In genomic region chrX:124289443-124289842, GRCh38 we compare ENCODE assay signal across 27 cellular contexts. TPM values are rescaled to one million over a fixed set of nuclear protein-coding genes. Genes with fewer than 3 reads are reported as not detected.
DNase-seq lines count a peak whose midpoint lies in the region; ATAC-seq and TF ChIP-seq lines count a peak whose summit lies in the region.
"Had no signal": no experiment of that assay in that cellular context is flagged by ENCODE, and none has a peak within 500 bp of the region (broad histone marks: within the 10 kb centered on the region; RNA-seq: fewer than 3 reads in every experiment).

No MANE protein-coding gene starts in this region.

- no peaks in the 10 kb centered on the region for H3K27me3 ChIP-seq in GM23338 (ENCODE audit: insufficient read depth)
- H3K27me3 ChIP-seq: body of pancreas, SJSA1, thyroid gland had no signal

- ATAC-seq in GM23338 (peak; percentile 61), GM21360 (IDR thresholded peaks at IDR 0.05; ENCODE audit: unreplicated experiment) (no peak), HG02571 (IDR thresholded peaks at IDR 0.05; ENCODE audit: unreplicated experiment) (no peak)
- ATAC-seq: activated CD4-positive, CD25-positive, alpha-beta regulatory T cell treated with anti-CD3 and anti-CD28 coated beads, Interleukin-2, amount 50 U/mL, for 24 hours; body of pancreas; left colon; psoas muscle; stimulated activated naive CD8-positive, alpha-beta T cell treated with anti-CD3 and anti-CD28 coated beads, Interleukin-15, amount 100 ng/mL, for 72 hours; T-cell had no signal

- no peaks in the 10 kb centered on the region; the same call in 2 of the 3 replicates for H3K9me3 Mint-ChIP-seq in GM23338

- H3F3A ChIP-seq in GM23338 (replicated peaks; ENCODE audit: low read depth), result no peaks in the 10 kb centered on the region

- no peak overlapping the region for H3K4me3 ChIP-seq in GM23338
- H3K4me3 ChIP-seq: body of pancreas, psoas muscle, SJSA1, thyroid gland had no signal

- peaks cover 7% of the 10 kb centered on the region; the same call in 2 of the 3 replicates for H3K4me1 Mint-ChIP-seq in GM23338
- H3K4me1 Mint-ChIP-seq: activated CD4-positive, alpha-beta memory T cell treated with anti-CD3 and anti-CD28 coated beads, Interleukin-2, amount 10 ng/mL, durations not matched to agents 7 days and 5 days; activated naive CD8-positive, alpha-beta T cell treated with anti-CD3 and anti-CD28 coated beads, Interleukin-2, amount 10 ng/mL, durations not matched to agents 7 days and 5 days; stimulated activated naive CD8-positive, alpha-beta T cell treated with anti-CD3 and anti-CD28 coated beads, Interleukin-15, amount 100 ng/mL, for 72 hours; T-cell had no signal

- no peaks in the 10 kb centered on the region for H3K36me3 ChIP-seq in GM23338 (ENCODE audit: insufficient read depth)
- H3K36me3 ChIP-seq: SJSA1, thyroid gland had no signal

- H3K79me2 ChIP-seq in GM23338 (replicated peaks; ENCODE audit: insufficient read depth), result no peaks in the 10 kb centered on the region

- intact Hi-C loops in posterior vena cava (cut with DNase I), result no loop called here

- peak; percentile 65 for DNase-seq in GM23338 (ENCODE audit: low spot score)
- peak; percentile 89 for DNase-seq in NCI-H146 treated with DMSO at 0.1 percent for 48 hours (lab: John Stamatoyannopoulos, UW; ENCODE audit: unreplicated experiment)
- peak; percentile 60 for DNase-seq in NCI-H69 (lab: John Stamatoyannopoulos, UW)
- peak; percentile 25 for DNase-seq in iPS-NIHi11 (ENCODE audit: low spot score)
- no peak for DNase-seq in posterior vena cava (ENCODE audit: low spot score)
- DNase-seq: activated CD4-positive, alpha-beta memory T cell treated with anti-CD3 and anti-CD28 coated beads, Interleukin-2, amount 10 ng/mL, durations not matched to agents 7 days and 5 days; activated naive CD8-positive, alpha-beta T cell treated with anti-CD3 and anti-CD28 coated beads, Interleukin-2, amount 10 ng/mL, durations not matched to agents 7 days and 5 days; body of pancreas; effector CD4-positive, alpha-beta T cell; head of caudate nucleus; left colon; mesenchymal stem cell; psoas muscle; stimulated activated CD4-positive, alpha-beta T cell treated with anti-CD3 and anti-CD28 coated beads, Interleukin-15, amount 100 ng/mL, for 24 hours; stimulated activated naive CD8-positive, alpha-beta T cell treated with anti-CD3 and anti-CD28 coated beads, Interleukin-15, amount 100 ng/mL, for 72 hours; T-cell; thyroid gland had no signal

- H3K9me2 ChIP-seq in GM23338 (ENCODE audit: insufficient read depth), result no peaks in the 10 kb centered on the region

- H3K27ac Mint-ChIP-seq in GM23338, result no peak overlapping the region
- H3K27ac Mint-ChIP-seq: activated CD4-positive, alpha-beta memory T cell treated with anti-CD3 and anti-CD28 coated beads, Interleukin-2, amount 10 ng/mL, durations not matched to agents 7 days and 5 days; activated naive CD8-positive, alpha-beta T cell treated with anti-CD3 and anti-CD28 coated beads, Interleukin-2, amount 10 ng/mL, durations not matched to agents 7 days and 5 days; stimulated activated naive CD8-positive, alpha-beta T cell treated with anti-CD3 and anti-CD28 coated beads, Interleukin-15, amount 100 ng/mL, for 72 hours; T-cell had no signal

- H3K27me3 Mint-ChIP-seq in GM23338 (ENCODE audit: insufficient read depth, low read depth, poor library complexity), result peaks cover 2% of the 10 kb centered on the region
- H3K27me3 Mint-ChIP-seq: activated CD4-positive, alpha-beta memory T cell treated with anti-CD3 and anti-CD28 coated beads, Interleukin-2, amount 10 ng/mL, durations not matched to agents 7 days and 5 days; activated naive CD8-positive, alpha-beta T cell treated with anti-CD3 and anti-CD28 coated beads, Interleukin-2, amount 10 ng/mL, durations not matched to agents 7 days and 5 days; stimulated activated naive CD8-positive, alpha-beta T cell treated with anti-CD3 and anti-CD28 coated beads, Interleukin-15, amount 100 ng/mL, for 72 hours had no signal

- no peak overlapping the region for H3K4me3 Mint-ChIP-seq in GM23338
- H3K4me3 Mint-ChIP-seq: activated CD4-positive, alpha-beta memory T cell treated with anti-CD3 and anti-CD28 coated beads, Interleukin-2, amount 10 ng/mL, durations not matched to agents 7 days and 5 days; activated naive CD8-positive, alpha-beta T cell treated with anti-CD3 and anti-CD28 coated beads, Interleukin-2, amount 10 ng/mL, durations not matched to agents 7 days and 5 days; stimulated activated naive CD8-positive, alpha-beta T cell treated with anti-CD3 and anti-CD28 coated beads, Interleukin-15, amount 100 ng/mL, for 72 hours; T-cell had no signal

- H3K4me1 ChIP-seq in GM23338 (ENCODE audit: insufficient read depth), result peaks cover 4% of the 10 kb centered on the region; the same call in 1 of the 2 replicates
- H3K4me1 ChIP-seq: body of pancreas, psoas muscle, SJSA1, thyroid gland had no signal

- no peak overlapping the region; the same call in 1 of the 2 replicates for H3K4me2 ChIP-seq in GM23338
- H3K4me2 ChIP-seq: KMS-11 had no signal

- H3K36me3 Mint-ChIP-seq in GM23338 (ENCODE audit: low read depth), result no peaks in the 10 kb centered on the region
- H3K36me3 Mint-ChIP-seq: T-cell had no signal

- no peak overlapping the region for H2AFZ ChIP-seq in GM23338

- no peak for TF ChIP-seq CTCF in GM23338 (conservative IDR thresholded peaks at IDR 0.05; ENCODE audit: low read depth in 2 of 2)

- no peak overlapping the region for H3K27ac ChIP-seq in GM23338 (ENCODE audit: low read depth)
- H3K27ac ChIP-seq: body of pancreas, C4-2B, KMS-11, psoas muscle, SJSA1, thyroid gland had no signal

- H4K20me1 ChIP-seq in GM23338 (replicated peaks; ENCODE audit: insufficient read depth), result no peaks in the 10 kb centered on the region

TF ChIP-seq in GM23338, 12 proteins besides CTCF, POLR2A, EP300 and RAD21:
- TF ChIP-seq REST (IDR thresholded peaks at IDR 0.05; ENCODE audit: unreplicated experiment) (no peak), JUNB (IDR thresholded peaks at IDR 0.05; ENCODE audit: unreplicated experiment) (no peak), POLR2AphosphoS5 (IDR thresholded peaks at IDR 0.05; ENCODE audit: low read depth) (no peak), EZH2phosphoT487 (IDR thresholded peaks at IDR 0.05; ENCODE audit: unreplicated experiment) (no peak), ETS1 (IDR thresholded peaks at IDR 0.05) (no peak)

RNA-seq across cellular contexts. Expression of gene TEX13D, which starts 43.0 kb away (rescaled TPM):
- 0.12 TPM in 1 of 2 replicates, not detected in the other for total RNA-seq in GM23338 (2014; rRNA removed; shearing (Covaris generic))
- polyA plus RNA-seq in GM23338 (2016; fragmentation: Nextera tagmentation; extraction: Ambion mirVana), result not detected in 2 replicates
- not detected for total RNA-seq in posterior vena cava
- total RNA-seq: activated CD4-positive, alpha-beta memory T cell treated with anti-CD3 and anti-CD28 coated beads, Interleukin-2, amount 10 ng/mL, durations not matched to agents 7 days and 5 days; activated naive CD8-positive, alpha-beta T cell treated with anti-CD3 and anti-CD28 coated beads, Interleukin-2, amount 10 ng/mL, durations not matched to agents 7 days and 5 days; body of pancreas; epithelial cell of proximal tubule; fibroblast of villous mesenchyme; left colon; myocyte; NCI-H460; psoas muscle; SJSA1; T-cell; thyroid gland had no signal

RNA-seq across cellular contexts. Expression of gene SH2D1A, which starts 56.9 kb away (rescaled TPM):
- total RNA-seq in GM23338 (2014; rRNA removed; shearing (Covaris generic)), result not detected in 2 replicates
- 0.09 TPM in 1 of 2 replicates, not detected in the other for polyA plus RNA-seq in GM23338 (2016; fragmentation: Nextera tagmentation; extraction: Ambion mirVana)
- total RNA-seq in posterior vena cava, result under 1 TPM; 0.33 to 0.79 TPM
- total RNA-seq: epithelial cell of proximal tubule, fibroblast of villous mesenchyme, myocyte, NCI-H460, SJSA1 had no signal
